Comparison of ENCODE assay signal across 1 cellular context in genomic region chr12:83173250-83173649, GRCh38.
TF ChIP-seq lines count a peak whose summit lies in the region.

No MANE protein-coding gene starts in this region.

TF ChIP-seq in K562, 482 proteins besides CTCF, POLR2A, EP300 and RAD21 (continued from another document):
- 0 out of 4 replicates have a peak, but pooled peaks of 1 of the 2 experiments have one; percentile 19 for TF ChIP-seq SIX5 (IDR thresholded peaks at IDR 0.05; ENCODE audit: borderline replicate concordance in 1 of 2, insufficient read depth in 1 of 2, low read depth in 1 of 2, low read length in 2 of 2)
